ENCODE assay signal across 8 cellular contexts in the genomic region with DNA sequence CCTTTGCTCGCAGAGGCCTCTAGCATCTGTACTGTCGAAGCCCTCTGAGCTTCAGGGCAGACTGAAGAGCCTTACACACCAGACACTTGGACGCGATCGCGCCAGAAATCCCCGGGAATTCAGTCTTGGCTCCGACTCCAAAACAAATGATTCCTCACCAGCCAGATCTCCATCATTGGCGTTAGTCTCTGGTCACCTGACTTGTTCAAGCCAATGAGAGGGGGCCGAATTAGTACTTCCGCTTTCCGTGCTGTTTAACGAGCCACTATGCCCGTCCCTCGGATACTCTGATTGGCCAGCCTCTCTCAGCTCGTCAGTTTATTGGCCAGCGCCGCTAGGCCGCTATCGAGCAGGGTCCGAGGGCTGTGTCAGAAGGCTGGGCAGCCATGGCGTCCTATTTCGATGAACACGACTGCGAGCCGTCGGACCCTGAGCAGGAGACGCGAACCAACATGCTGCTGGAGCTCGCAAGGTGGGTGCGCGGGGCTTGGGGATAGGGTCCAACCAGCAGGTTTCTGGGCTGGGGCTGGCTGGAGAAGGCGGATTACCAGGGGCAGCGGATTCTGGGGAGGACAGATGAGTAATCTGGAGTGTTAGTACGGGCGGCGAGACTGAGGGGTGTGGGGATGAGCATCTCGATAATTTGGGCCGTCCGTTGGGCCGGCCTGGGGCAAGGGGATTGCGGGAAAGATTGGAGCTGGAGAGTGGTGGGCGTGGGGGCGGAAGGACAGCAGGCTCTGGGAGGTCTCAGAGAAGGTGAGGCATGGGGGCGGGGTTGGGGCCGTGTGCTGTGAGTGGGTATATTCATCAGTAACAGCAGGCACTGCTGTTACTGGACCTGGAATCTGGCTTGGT. TPM values are rescaled to one million over a fixed set of nuclear protein-coding genes. Genes with fewer than 3 reads are reported as not detected.
DNase-seq lines count a peak whose midpoint lies in the region; ATAC-seq and TF ChIP-seq lines count a peak whose summit lies in the region.

A gene with protein sequence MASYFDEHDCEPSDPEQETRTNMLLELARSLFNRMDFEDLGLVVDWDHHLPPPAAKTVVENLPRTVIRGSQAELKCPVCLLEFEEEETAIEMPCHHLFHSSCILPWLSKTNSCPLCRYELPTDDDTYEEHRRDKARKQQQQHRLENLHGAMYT (plus strand): TSS at position 368 of the 855 bp plus-strand sequence. CDS start 19 bp downstream, at position 387.

- no peaks in the 10 kb centered on the region for H3K27me3 ChIP-seq in KMS-11 (ENCODE audit: insufficient read depth, low read depth)
- H3K27me3 ChIP-seq in Peyer's patch, result no peaks in the 10 kb centered on the region
- no peaks in the 10 kb centered on the region for H3K27me3 ChIP-seq in muscle layer of colon (ENCODE audit: control insufficient read depth in 1 of 2, insufficient read depth in 2 of 2, low read length in 2 of 2)

- peak; percentile 79 to 82 for TF ChIP-seq POLR2A in Peyer's patch (IDR thresholded peaks at IDR 0.05)

- H3K79me2 ChIP-seq in KMS-11 (ENCODE audit: insufficient read depth, low read depth), result peaks cover 16% of the 10 kb centered on the region; the same call in 1 of the 2 replicates

- peak within 1 kb of the TSS; percentile 77 for H2AFZ ChIP-seq in KMS-11 (ENCODE audit: low read depth)

- ATAC-seq in GM21737 (IDR thresholded peaks at IDR 0.05; ENCODE audit: unreplicated experiment) (peak; percentile 96), esophagus mucosa (peak; percentile 95)

- H3K9me3 ChIP-seq in Peyer's patch (no peaks in the 10 kb centered on the region), muscle layer of colon (ENCODE audit: low read length) (no peaks in the 10 kb centered on the region)

- TF ChIP-seq CTCF in KMS-11 (conservative IDR thresholded peaks at IDR 0.05; ENCODE audit: low read depth, low read length) (no peak), Peyer's patch (IDR thresholded peaks at IDR 0.05) (no peak)

- peaks cover 21% of the 10 kb centered on the region for H3K4me1 ChIP-seq in KMS-11 (ENCODE audit: low read depth, poor library complexity, severe bottlenecking)
- H3K4me1 ChIP-seq in Peyer's patch, result peaks cover 9 to 37% (median 11%) of the 10 kb centered on the region in 4 donors
- peaks cover 39% of the 10 kb centered on the region for H3K4me1 ChIP-seq in muscle layer of colon (ENCODE audit: insufficient read depth, low read length)

- H3K4me3 ChIP-seq in KMS-11 (IDR thresholded peaks at IDR 0.05; ENCODE audit: insufficient read depth, low read depth, low read length), result peak within 1 kb of the TSS; percentile 65
- peak within 1 kb of the TSS; percentile 75 to 97 (median 86) for H3K4me3 ChIP-seq in Peyer's patch
- H3K4me3 ChIP-seq in muscle layer of colon (ENCODE audit: low read depth in 1 of 2, low read length in 2 of 2), result peak within 1 kb of the TSS; percentile 75 to 97

- H3K27ac ChIP-seq in KMS-11, result peak within 1 kb of the TSS; percentile 28; the same call in 1 of the 2 replicates
- peak within 1 kb of the TSS; percentile 84 to 94 (median 88) for H3K27ac ChIP-seq in Peyer's patch
- peak within 1 kb of the TSS; percentile 96 for H3K27ac ChIP-seq in muscle layer of colon (ENCODE audit: low read depth, low read length)

- H3K36me3 ChIP-seq in KMS-11 (ENCODE audit: insufficient read depth) (no peaks in the 10 kb centered on the region), Peyer's patch (peaks cover 0 to 22% (median 0%) of the 10 kb centered on the region in 3 donors), muscle layer of colon (ENCODE audit: insufficient read depth, low read length) (peaks cover 35% of the 10 kb centered on the region)

- DNase-seq in DMS53 treated with DMSO at 0.1 percent for 48 hours (lab: John Stamatoyannopoulos, UW; ENCODE audit: unreplicated experiment) (peak; percentile 100), Peyer's patch (peak; percentile 93 to 98 (median 95))
- peak; percentile 90 to 92 for DNase-seq in activated T-cell treated with anti-CD3 and anti-CD28 coated beads, Interleukin-2, amount 50 U/mL, for 48 hours
- peak; percentile 79 for DNase-seq in stimulated activated CD8-positive, alpha-beta memory T cell treated with anti-CD3 and anti-CD28 coated beads, Interleukin-7, amount 100 ng/mL, for 24 hours (ENCODE audit: low read depth)

- peak within 1 kb of the TSS; percentile 57 for H3K9ac ChIP-seq in KMS-11
- peak within 1 kb of the TSS; percentile 96 for H3K9ac ChIP-seq in muscle layer of colon (ENCODE audit: low read length)

- H3K4me2 ChIP-seq in KMS-11, result peak within 1 kb of the TSS; percentile 96

- no peaks in the 10 kb centered on the region for H4K20me1 ChIP-seq in KMS-11 (ENCODE audit: insufficient read depth)

RNA-seq across cellular contexts. Expression of the gene that starts here (rescaled TPM):
- total RNA-seq in Peyer's patch (100 to 1,000 TPM in 3 of 4 donors, 10 to 100 TPM in 1; 73.4 to 182 (median 134) TPM), esophagus mucosa (95.2 TPM)

Comparison
In these comparisons a context has a peak if more than half of its experiments do, and no peak if none do; other contexts are left out.
1. Peak in every context shown above with its lines: DNase-seq, ATAC-seq, H3K4me3 ChIP-seq and H3K27ac ChIP-seq.
2. H3K27ac ChIP-seq: peak in every context shown above with its lines; median percentile 96 in muscle layer of colon; 88 in Peyer's patch; 28 in KMS-11.